Comparison of ENCODE assay signal across 10 cellular contexts in the genomic region with DNA sequence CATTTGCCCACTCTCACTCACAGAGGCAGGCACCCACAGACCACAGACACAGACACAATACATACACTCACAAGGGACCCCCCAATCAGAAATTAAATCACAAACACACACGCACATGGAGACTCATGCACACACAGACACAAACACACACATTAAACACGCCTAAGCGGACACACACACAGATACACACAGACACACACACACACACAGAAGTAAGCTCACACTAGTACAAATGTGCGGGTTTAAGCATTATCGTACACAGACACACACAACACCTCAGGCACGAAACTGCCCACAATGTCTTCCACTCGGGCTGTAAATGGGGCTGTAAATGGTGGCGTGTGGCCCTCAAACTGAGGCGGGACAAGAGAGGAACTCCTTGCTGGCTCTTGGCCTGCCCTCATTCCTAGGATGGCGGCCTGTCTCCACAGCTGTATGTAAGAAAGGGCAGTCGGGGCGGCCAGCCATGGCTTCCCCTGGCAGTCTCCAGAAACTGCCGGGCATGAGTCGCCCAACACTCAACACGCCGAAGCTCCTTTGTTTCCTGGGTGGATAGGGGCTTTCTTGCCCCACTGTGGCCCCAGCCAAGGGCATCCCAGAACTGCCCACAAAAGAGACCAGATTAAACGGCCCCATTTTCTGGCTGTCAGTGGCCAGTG. TPM values are rescaled to one million over a fixed set of nuclear protein-coding genes. Genes with fewer than 3 reads are reported as not detected.
DNase-seq lines count a peak whose midpoint lies in the region; ATAC-seq and TF ChIP-seq lines count a peak whose summit lies in the region.
"Had no signal": no experiment of that assay in that cellular context is flagged by ENCODE, and none has a peak within 500 bp of the region (broad histone marks: within the 10 kb centered on the region; RNA-seq: fewer than 3 reads in every experiment).

No MANE protein-coding gene starts in this region.

- no peaks in the 10 kb centered on the region for H3K9me3 Mint-ChIP-seq in activated naive CD4-positive, alpha-beta T cell treated with anti-CD3 and anti-CD28 coated beads, Interleukin-2, amount 10 ng/mL, durations not matched to agents 7 days and 5 days
- peaks cover 8% of the 10 kb centered on the region for H3K9me3 Mint-ChIP-seq in mesothelial cell of epicardium

- CTCF ChIA-PET in activated naive CD4-positive, alpha-beta T cell treated with anti-CD3 and anti-CD28 coated beads, Interleukin-2, amount 10 ng/mL, durations not matched to agents 7 days and 5 days (lab: Charles Lee): no interaction called here

- H3K36me3 Mint-ChIP-seq in activated naive CD4-positive, alpha-beta T cell treated with anti-CD3 and anti-CD28 coated beads, Interleukin-2, amount 10 ng/mL, durations not matched to agents 7 days and 5 days: peaks cover 15% of the 10 kb centered on the region
- H3K36me3 Mint-ChIP-seq in mesothelial cell of epicardium: peaks cover 16% of the 10 kb centered on the region

- H3K27ac ChIP-seq in angular gyrus (ENCODE audit: low read depth, low read length): peak overlapping the region; percentile 96
- H3K27ac ChIP-seq in substantia nigra (ENCODE audit: low read depth, low read length, poor library complexity, severe bottlenecking): peak overlapping the region; percentile 63
- H3K27ac ChIP-seq: SJSA1 had no signal

- peaks cover 28% of the 10 kb centered on the region for H3K4me1 Mint-ChIP-seq in activated naive CD4-positive, alpha-beta T cell treated with anti-CD3 and anti-CD28 coated beads, Interleukin-2, amount 10 ng/mL, durations not matched to agents 7 days and 5 days
- no peaks in the 10 kb centered on the region for H3K4me1 Mint-ChIP-seq in mesothelial cell of epicardium

- TF ChIP-seq CTCF in mesothelial cell of epicardium (IDR thresholded peaks at IDR 0.05; ENCODE audit: unreplicated experiment): no peak

- no peak for DNase-seq in activated naive CD4-positive, alpha-beta T cell treated with anti-CD3 and anti-CD28 coated beads, Interleukin-2, amount 10 ng/mL, durations not matched to agents 7 days and 5 days
- no peak for DNase-seq in activated naive CD4-positive, alpha-beta T cell treated with Interleukin-2 at 50 U/mL for 16 hours
- DNase-seq in mesothelial cell of epicardium (ENCODE audit: low spot score in 2 of 2, unreplicated experiment in 2 of 2): no peak
- peak in 16 of 49 donors; percentile 14 to 89 (median 56) for DNase-seq in substantia nigra (lab: John Stamatoyannopoulos, UW)
- no peak for DNase-seq in NCI-H1105 (lab: John Stamatoyannopoulos, UW)
- no peak for DNase-seq in KG1 (lab: John Stamatoyannopoulos, UW)
- DNase-seq: NCI-H524 treated with DMSO at 0.1 percent for 48 hours had no signal

- no peak for ATAC-seq in HG03045 (IDR thresholded peaks at IDR 0.05; ENCODE audit: unreplicated experiment)

- H3K4me3 Mint-ChIP-seq in activated naive CD4-positive, alpha-beta T cell treated with anti-CD3 and anti-CD28 coated beads, Interleukin-2, amount 10 ng/mL, durations not matched to agents 7 days and 5 days: no peak overlapping the region
- H3K4me3 Mint-ChIP-seq in mesothelial cell of epicardium: no peak overlapping the region

- H3K27ac Mint-ChIP-seq in activated naive CD4-positive, alpha-beta T cell treated with anti-CD3 and anti-CD28 coated beads, Interleukin-2, amount 10 ng/mL, durations not matched to agents 7 days and 5 days: peak overlapping the region; percentile 81
- H3K27ac Mint-ChIP-seq in mesothelial cell of epicardium: peak overlapping the region; percentile 50

- no peaks in the 10 kb centered on the region for H3K27me3 Mint-ChIP-seq in activated naive CD4-positive, alpha-beta T cell treated with anti-CD3 and anti-CD28 coated beads, Interleukin-2, amount 10 ng/mL, durations not matched to agents 7 days and 5 days
- H3K27me3 Mint-ChIP-seq in mesothelial cell of epicardium (ENCODE audit: low read depth): no peaks in the 10 kb centered on the region

RNA-seq across cellular contexts. Expression of a gene that starts 53.9 kb away (rescaled TPM):
- total RNA-seq in mesothelial cell of epicardium: 47.1 to 48.4 TPM (median 47.9 TPM) in 3 replicates
